9 cellular contexts compared by ENCODE assay signal in the genomic region with DNA sequence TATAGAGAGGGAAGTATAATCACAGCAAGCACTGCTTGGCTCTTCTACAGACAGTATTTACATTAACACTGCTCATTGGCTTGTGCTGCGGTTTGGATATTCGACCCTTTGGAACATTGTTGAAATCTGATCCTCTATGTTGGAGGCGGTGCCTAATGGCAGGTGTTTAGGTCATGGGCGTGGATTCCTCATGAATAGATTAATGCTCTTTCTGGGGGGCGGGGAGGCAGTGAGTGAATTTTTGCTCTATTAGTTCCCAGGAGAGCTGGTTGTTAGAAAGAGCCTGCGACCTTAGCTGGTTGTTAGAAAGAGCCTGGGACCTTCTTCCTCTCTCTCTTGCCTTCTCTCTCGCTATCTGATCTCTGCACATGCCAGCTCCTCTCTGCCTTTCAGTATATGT.
DNase-seq lines count a peak whose midpoint lies in the region; ATAC-seq and TF ChIP-seq lines count a peak whose summit lies in the region.
"Had no signal": no experiment of that assay in that cellular context is flagged by ENCODE, and none has a peak within 500 bp of the region (broad histone marks: within the 10 kb centered on the region; RNA-seq: fewer than 3 reads in every experiment).

No MANE protein-coding gene starts in this region.

- no peak overlapping the region for H3K27ac ChIP-seq in SJCRH30
- H3K27ac ChIP-seq in mesendoderm (ENCODE audit: low read depth, low read length) = no peak overlapping the region
- no peak overlapping the region for H3K27ac ChIP-seq in MM.1S (ENCODE audit: low read length)
- no peak overlapping the region for H3K27ac ChIP-seq in SK-N-SH (ENCODE audit: low read depth in 2 of 2, low read length in 1 of 2)
- no peak overlapping the region for H3K27ac ChIP-seq in aorta (ENCODE audit: low read depth in 1 of 2, low read length in 2 of 2)

- TF ChIP-seq CTCF in MM.1S (IDR thresholded peaks at IDR 0.05; ENCODE audit: low read length) (no peak), SK-N-SH (IDR thresholded peaks at IDR 0.05) (no peak)

- H3K79me2 ChIP-seq in mesendoderm (ENCODE audit: control insufficient read depth, insufficient read depth, low read length) = peaks cover 3% of the 10 kb centered on the region
- H3K79me2 ChIP-seq in MM.1S (ENCODE audit: low read length) = no peaks in the 10 kb centered on the region
- peaks cover 87% of the 10 kb centered on the region for H3K79me2 ChIP-seq in SK-N-SH (ENCODE audit: insufficient read depth)

- no peaks in the 10 kb centered on the region for H3K9me3 ChIP-seq in SJCRH30 (replicated peaks)
- no peaks in the 10 kb centered on the region for H3K9me3 ChIP-seq in MM.1S (replicated peaks; ENCODE audit: insufficient read depth, low read length)
- no peaks in the 10 kb centered on the region for H3K9me3 ChIP-seq in SK-N-SH
- H3K9me3 ChIP-seq in aorta (ENCODE audit: control insufficient read depth, low read length) = no peaks in the 10 kb centered on the region

- H4K8ac ChIP-seq in mesendoderm (ENCODE audit: low read depth, low read length) = no peak overlapping the region

- no peak overlapping the region for H4K5ac ChIP-seq in mesendoderm (ENCODE audit: low read length)

- WGBS in mesendoderm (ENCODE audit: extremely low coverage, insufficient coverage, low lambda C conversion rate) = no CpG with 5 or more reads among the region's 7 CpGs
- WGBS in SK-N-SH (ENCODE audit: low lambda C conversion rate) = 90% methylated on average over 7 of the region's 7 CpGs
- 74 to 76% methylated on average over 7 of the region's 7 CpGs for WGBS in aorta, 2 donors

- H3K18ac ChIP-seq in mesendoderm (ENCODE audit: low read length) = no peak overlapping the region

- H3K23ac ChIP-seq in mesendoderm (ENCODE audit: low read length) = no peak overlapping the region

- no peaks in the 10 kb centered on the region for H3K36me3 ChIP-seq in SJCRH30
- H3K36me3 ChIP-seq in mesendoderm (ENCODE audit: control insufficient read depth, insufficient read depth, low read length) = no peaks in the 10 kb centered on the region
- H3K36me3 ChIP-seq in MM.1S (replicated peaks; ENCODE audit: insufficient read depth, low read length) = no peaks in the 10 kb centered on the region
- peaks cover 0 to 39% of the 10 kb centered on the region in 2 experiments for H3K36me3 ChIP-seq in SK-N-SH (replicated peaks in 1 of 2; ENCODE audit: control insufficient read depth in 1 of 2, insufficient read depth in 2 of 2, low read length in 1 of 2)
- no peaks in the 10 kb centered on the region for H3K36me3 ChIP-seq in aorta (ENCODE audit: control insufficient read depth in 1 of 2, insufficient read depth in 2 of 2, low read length in 1 of 2)

- no peak overlapping the region for H3K4ac ChIP-seq in mesendoderm (ENCODE audit: low read depth, low read length)

- no peak overlapping the region for H2BK15ac ChIP-seq in mesendoderm (replicated peaks; ENCODE audit: low read depth)

- H3K4me1 ChIP-seq in SJCRH30 = peaks cover 21% of the 10 kb centered on the region
- H3K4me1 ChIP-seq in mesendoderm (ENCODE audit: control insufficient read depth, low read depth, low read length) = no peaks in the 10 kb centered on the region
- H3K4me1 ChIP-seq in MM.1S (ENCODE audit: low read length) = no peaks in the 10 kb centered on the region
- no peaks in the 10 kb centered on the region for H3K4me1 ChIP-seq in SK-N-SH (ENCODE audit: control insufficient read depth in 1 of 2, insufficient read depth in 2 of 2, low read depth in 1 of 2, low read length in 1 of 2)
- peaks cover 4 to 5% of the 10 kb centered on the region in 2 donors for H3K4me1 ChIP-seq in aorta (ENCODE audit: control insufficient read depth in 1 of 2, insufficient read depth in 2 of 2, low read length in 2 of 2)

- H3K4me2 ChIP-seq in mesendoderm (ENCODE audit: low read length) = no peak overlapping the region
- no peak overlapping the region for H3K4me2 ChIP-seq in MM.1S (ENCODE audit: low read depth, low read length)
- no peak overlapping the region for H3K4me2 ChIP-seq in SK-N-SH

- no peak for ATAC-seq in aorta (ENCODE audit: low FRiP score)

- no peak overlapping the region for H2AK5ac ChIP-seq in mesendoderm (ENCODE audit: low read length)

- H3F3A ChIP-seq in MM.1S (ENCODE audit: insufficient read depth, low read length) = no peaks in the 10 kb centered on the region
- H3F3A ChIP-seq in SK-N-SH (replicated peaks; ENCODE audit: insufficient read depth) = peaks cover 29% of the 10 kb centered on the region

- no peak overlapping the region for H3K4me3 ChIP-seq in SJCRH30
- H3K4me3 ChIP-seq in mesendoderm (ENCODE audit: low read length) = no peak overlapping the region
- H3K4me3 ChIP-seq in MM.1S (ENCODE audit: low read length) = no peak overlapping the region
- H3K4me3 ChIP-seq in SK-N-SH (ENCODE audit: low read depth in 2 of 2, low read length in 1 of 2) = no peak overlapping the region
- no peak overlapping the region for H3K4me3 ChIP-seq in aorta (ENCODE audit: low read length in 2 of 2)

- no peaks in the 10 kb centered on the region for H4K20me1 ChIP-seq in MM.1S (ENCODE audit: insufficient read depth, low read length)
- H4K20me1 ChIP-seq in SK-N-SH (ENCODE audit: insufficient read depth) = peaks cover 61% of the 10 kb centered on the region

- H3K56ac ChIP-seq in mesendoderm (ENCODE audit: low read length) = no peak overlapping the region

- H2AFZ ChIP-seq in MM.1S (ENCODE audit: low read length) = no peak overlapping the region
- no peak overlapping the region for H2AFZ ChIP-seq in SK-N-SH (ENCODE audit: low read depth)

- H3K9ac ChIP-seq in mesendoderm (ENCODE audit: low read length) = no peak overlapping the region
- no peak overlapping the region for H3K9ac ChIP-seq in MM.1S (ENCODE audit: low read length)
- H3K9ac ChIP-seq in SK-N-SH = no peak overlapping the region

- H3K27me3 ChIP-seq in SJCRH30 (no peaks in the 10 kb centered on the region), mesendoderm (ENCODE audit: insufficient read depth, low read length, poor library complexity) (no peaks in the 10 kb centered on the region), MM.1S (replicated peaks; ENCODE audit: insufficient read depth, low read length) (no peaks in the 10 kb centered on the region), SK-N-SH (ENCODE audit: insufficient read depth) (no peaks in the 10 kb centered on the region), aorta (ENCODE audit: control insufficient read depth in 1 of 2, insufficient read depth in 2 of 2, low read length in 1 of 2) (no peaks in the 10 kb centered on the region)

- H3K79me1 ChIP-seq in mesendoderm (ENCODE audit: low read length) = peaks cover 5% of the 10 kb centered on the region

- H3K9me2 ChIP-seq in MM.1S (replicated peaks; ENCODE audit: insufficient read depth, low read length) = no peaks in the 10 kb centered on the region
- H3K9me2 ChIP-seq in SK-N-SH = no peaks in the 10 kb centered on the region

- no peak for TF ChIP-seq RAD21 in SK-N-SH (IDR thresholded peaks at IDR 0.05; ENCODE audit: low read length)

- no peak overlapping the region for H2BK120ac ChIP-seq in mesendoderm (ENCODE audit: low read depth, low read length)

- CTCF ChIA-PET in SK-N-SH (lab: Yijun Ruan, JAX) = interaction anchor here (0.6 to 0.7 kb wide), 2 partner anchors 126 to 614 kb away, joined by 3 to 4 read pairs; no protein-coding TSS in a partner anchor

- POLR2A ChIA-PET in SK-N-SH (lab: Yijun Ruan, JAX) = no interaction called here

- TF ChIP-seq EP300 in SK-N-SH (IDR thresholded peaks at IDR 0.05; ENCODE audit: borderline replicate concordance in 1 of 2, low read depth in 1 of 2, low read length in 1 of 2) = no peak

- H2BK5ac ChIP-seq in mesendoderm (ENCODE audit: low read length) = no peak overlapping the region

- intact Hi-C loops in aorta (cut with DNase I) = no loop called here

- DNase-seq in ELF-1 (ENCODE audit: low read depth, low spot score) (peak; percentile 52), NCI-H146 (lab: John Stamatoyannopoulos, UW) (peak; percentile 64), SJCRH30 (peak; percentile 85 to 96), mesendoderm (peak; percentile 74), hepatic stellate cell (ENCODE audit: low spot score) (no peak), MM.1S (no peak), SK-N-SH (no peak), aorta (no peak)
- DNase-seq: NCI-H226 had no signal

TF ChIP-seq in SK-N-SH, 30 proteins besides CTCF, POLR2A, EP300 and RAD21:
- TF ChIP-seq TEAD4 (IDR thresholded peaks at IDR 0.05; ENCODE audit: borderline replicate concordance, insufficient read depth) (no peak), ELF1 (IDR thresholded peaks at IDR 0.05) (no peak), RFX5 (IDR thresholded peaks at IDR 0.05; ENCODE audit: low read length) (no peak)
- TF ChIP-seq, protein P1, sequence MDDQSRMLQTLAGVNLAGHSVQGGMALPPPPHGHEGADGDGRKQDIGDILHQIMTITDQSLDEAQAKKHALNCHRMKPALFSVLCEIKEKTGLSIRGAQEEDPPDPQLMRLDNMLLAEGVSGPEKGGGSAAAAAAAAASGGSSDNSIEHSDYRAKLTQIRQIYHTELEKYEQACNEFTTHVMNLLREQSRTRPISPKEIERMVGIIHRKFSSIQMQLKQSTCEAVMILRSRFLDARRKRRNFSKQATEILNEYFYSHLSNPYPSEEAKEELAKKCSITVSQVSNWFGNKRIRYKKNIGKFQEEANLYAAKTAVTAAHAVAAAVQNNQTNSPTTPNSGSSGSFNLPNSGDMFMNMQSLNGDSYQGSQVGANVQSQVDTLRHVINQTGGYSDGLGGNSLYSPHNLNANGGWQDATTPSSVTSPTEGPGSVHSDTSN (IDR thresholded peaks at IDR 0.05) = no peak

Comparison
In these comparisons a context has a peak if more than half of its experiments do, and no peak if none do; other contexts are left out.
1. DNase-seq: peak in ELF-1 (single experiment), NCI-H146 (single experiment), SJCRH30 (2 of 2) and mesendoderm (single experiment); none in hepatic stellate cell (single experiment), MM.1S (single experiment), SK-N-SH (single experiment) and aorta (0 of 2).